ENCODE assay signal across 7 cellular contexts in the genomic region with DNA sequence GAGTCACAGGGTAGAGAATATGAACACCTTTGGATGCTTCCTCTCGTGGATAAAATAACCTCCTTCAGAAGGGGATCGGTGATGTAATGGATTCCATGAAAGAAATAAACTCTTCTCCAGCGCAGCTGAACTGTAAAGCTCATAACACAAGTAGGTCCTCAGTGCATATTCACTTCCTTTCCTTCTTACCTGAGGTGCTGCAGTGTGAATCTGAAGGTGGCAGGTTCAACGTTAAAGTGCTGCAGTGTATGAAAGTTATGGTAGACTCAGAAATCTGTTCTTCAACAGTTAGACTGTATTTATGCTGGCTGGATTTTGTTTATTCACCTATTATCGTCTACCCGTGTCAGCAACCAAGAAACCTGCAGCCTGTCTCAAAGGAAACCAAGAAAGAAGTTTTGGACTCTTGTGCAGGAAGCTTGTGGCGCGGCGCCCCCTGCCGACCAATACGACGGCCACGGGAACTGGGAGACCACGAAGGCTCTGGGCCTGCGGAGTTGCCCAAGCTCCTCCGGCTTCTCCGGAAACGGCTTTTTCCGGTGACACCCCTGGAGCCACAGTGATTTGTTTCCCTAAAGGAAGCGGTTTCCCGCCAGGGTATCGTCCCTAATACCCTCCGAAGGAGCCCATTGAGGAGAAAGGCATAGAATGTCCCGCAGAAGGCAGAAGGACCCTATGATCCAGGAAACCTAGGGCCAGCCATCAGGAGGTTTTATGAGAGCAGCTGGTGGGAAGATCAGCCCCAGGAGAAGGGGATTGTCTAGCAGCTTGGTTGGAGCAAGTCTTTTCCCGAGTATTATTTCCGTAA. TPM values are rescaled to one million over a fixed set of nuclear protein-coding genes. Genes with fewer than 3 reads are reported as not detected.
A peak's percentile ranks its signal among the peaks of the same experiment; 100 is the strongest.
DNase-seq lines count a peak whose midpoint lies in the region; ATAC-seq and TF ChIP-seq lines count a peak whose summit lies in the region.

No MANE protein-coding gene starts in this region.

- H3K4me3 Mint-ChIP-seq in activated naive CD8-positive, alpha-beta T cell: peak overlapping the region; percentile 4

- no peak overlapping the region for H3K27ac ChIP-seq in vagina

- no peak for TF ChIP-seq POLR2A in vagina (IDR thresholded peaks at IDR 0.05)

- peak; percentile 24 to 47 (median 33) for TF ChIP-seq CTCF in vagina (IDR thresholded peaks at IDR 0.05)

- intact Hi-C loops in left ventricle myocardium superior (cut with micrococcal nuclease) (no loop called here), vagina (cut with DNase I) (no loop called here)

- no peaks in the 10 kb centered on the region for H3K36me3 Mint-ChIP-seq in activated naive CD8-positive, alpha-beta T cell

- H3K4me1 ChIP-seq in vagina: no peaks in the 10 kb centered on the region

- no peaks in the 10 kb centered on the region for H3K36me3 ChIP-seq in vagina

- no peak overlapping the region for H3K4me3 ChIP-seq in vagina

- peak; percentile 93 for DNase-seq in left ventricle myocardium superior
- DNase-seq in putamen (ENCODE audit: low spot score): peak; percentile 71
- no peak for DNase-seq in vagina (ENCODE audit: extremely low spot score in 2 of 2)

- H3K9me3 Mint-ChIP-seq in activated naive CD8-positive, alpha-beta T cell (ENCODE audit: low read depth): no peaks in the 10 kb centered on the region

- peaks cover 6% of the 10 kb centered on the region for H3K27me3 Mint-ChIP-seq in activated naive CD8-positive, alpha-beta T cell

- no peak overlapping the region for H3K27ac Mint-ChIP-seq in activated naive CD8-positive, alpha-beta T cell

- no peaks in the 10 kb centered on the region for H3K9me3 ChIP-seq in vagina

- ATAC-seq in GM18498 (IDR thresholded peaks at IDR 0.05; ENCODE audit: unreplicated experiment) (peak; percentile 84), HG03159 (IDR thresholded peaks at IDR 0.05; ENCODE audit: unreplicated experiment) (peak; percentile 74), SK-N-SH treated with all-trans-retinoic acid at 6 μM for 48 hours (peak; percentile 91), left ventricle myocardium superior (peak; percentile 97)

- peaks cover 12% of the 10 kb centered on the region for H3K4me1 Mint-ChIP-seq in activated naive CD8-positive, alpha-beta T cell (ENCODE audit: low read depth)

- no peaks in the 10 kb centered on the region for H3K27me3 ChIP-seq in vagina

TF ChIP-seq in SK-N-SH treated with all-trans-retinoic acid at 6 μM for 48 hours, 23 proteins besides CTCF, POLR2A, EP300 and RAD21:
- TF ChIP-seq CSDC2 (CRISPR knock-in tag; IDR thresholded peaks at IDR 0.05) (no peak), TOX (CRISPR knock-in tag; IDR thresholded peaks at IDR 0.05; ENCODE audit: borderline replicate concordance) (no peak), ZFP3 (CRISPR knock-in tag; IDR thresholded peaks at IDR 0.05) (no peak), SNAI2 (CRISPR knock-in tag; IDR thresholded peaks at IDR 0.05) (no peak), ARNTL (CRISPR knock-in tag; IDR thresholded peaks at IDR 0.05; ENCODE audit: borderline replicate concordance, low read depth) (no peak), ZFP30 (CRISPR knock-in tag; IDR thresholded peaks at IDR 0.05) (no peak), RARB (CRISPR knock-in tag; IDR thresholded peaks at IDR 0.05) (no peak), ZNF8 (CRISPR knock-in tag; IDR thresholded peaks at IDR 0.05) (no peak), ZNF565 (CRISPR knock-in tag; conservative IDR thresholded peaks at IDR 0.05; ENCODE audit: low read depth) (no peak), ZNF70 (CRISPR knock-in tag; IDR thresholded peaks at IDR 0.05) (no peak), OSR1 (CRISPR knock-in tag; IDR thresholded peaks at IDR 0.05) (no peak), TSHZ2 (CRISPR knock-in tag; IDR thresholded peaks at IDR 0.05) (no peak)
- TF ChIP-seq, protein P1, sequence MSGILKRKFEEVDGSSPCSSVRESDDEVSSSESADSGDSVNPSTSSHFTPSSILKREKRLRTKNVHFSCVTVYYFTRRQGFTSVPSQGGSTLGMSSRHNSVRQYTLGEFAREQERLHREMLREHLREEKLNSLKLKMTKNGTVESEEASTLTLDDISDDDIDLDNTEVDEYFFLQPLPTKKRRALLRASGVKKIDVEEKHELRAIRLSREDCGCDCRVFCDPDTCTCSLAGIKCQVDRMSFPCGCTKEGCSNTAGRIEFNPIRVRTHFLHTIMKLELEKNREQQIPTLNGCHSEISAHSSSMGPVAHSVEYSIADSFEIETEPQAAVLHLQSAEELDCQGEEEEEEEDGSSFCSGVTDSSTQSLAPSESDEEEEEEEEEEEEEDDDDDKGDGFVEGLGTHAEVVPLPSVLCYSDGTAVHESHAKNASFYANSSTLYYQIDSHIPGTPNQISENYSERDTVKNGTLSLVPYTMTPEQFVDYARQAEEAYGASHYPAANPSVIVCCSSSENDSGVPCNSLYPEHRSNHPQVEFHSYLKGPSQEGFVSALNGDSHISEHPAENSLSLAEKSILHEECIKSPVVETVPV (CRISPR knock-in tag; IDR thresholded peaks at IDR 0.05): no peak
- TF ChIP-seq, protein P2, sequence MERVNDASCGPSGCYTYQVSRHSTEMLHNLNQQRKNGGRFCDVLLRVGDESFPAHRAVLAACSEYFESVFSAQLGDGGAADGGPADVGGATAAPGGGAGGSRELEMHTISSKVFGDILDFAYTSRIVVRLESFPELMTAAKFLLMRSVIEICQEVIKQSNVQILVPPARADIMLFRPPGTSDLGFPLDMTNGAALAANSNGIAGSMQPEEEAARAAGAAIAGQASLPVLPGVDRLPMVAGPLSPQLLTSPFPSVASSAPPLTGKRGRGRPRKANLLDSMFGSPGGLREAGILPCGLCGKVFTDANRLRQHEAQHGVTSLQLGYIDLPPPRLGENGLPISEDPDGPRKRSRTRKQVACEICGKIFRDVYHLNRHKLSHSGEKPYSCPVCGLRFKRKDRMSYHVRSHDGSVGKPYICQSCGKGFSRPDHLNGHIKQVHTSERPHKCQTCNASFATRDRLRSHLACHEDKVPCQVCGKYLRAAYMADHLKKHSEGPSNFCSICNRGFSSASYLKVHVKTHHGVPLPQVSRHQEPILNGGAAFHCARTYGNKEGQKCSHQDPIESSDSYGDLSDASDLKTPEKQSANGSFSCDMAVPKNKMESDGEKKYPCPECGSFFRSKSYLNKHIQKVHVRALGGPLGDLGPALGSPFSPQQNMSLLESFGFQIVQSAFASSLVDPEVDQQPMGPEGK (CRISPR knock-in tag; IDR thresholded peaks at IDR 0.05; ENCODE audit: borderline replicate concordance): no peak
- TF ChIP-seq, protein P3, sequence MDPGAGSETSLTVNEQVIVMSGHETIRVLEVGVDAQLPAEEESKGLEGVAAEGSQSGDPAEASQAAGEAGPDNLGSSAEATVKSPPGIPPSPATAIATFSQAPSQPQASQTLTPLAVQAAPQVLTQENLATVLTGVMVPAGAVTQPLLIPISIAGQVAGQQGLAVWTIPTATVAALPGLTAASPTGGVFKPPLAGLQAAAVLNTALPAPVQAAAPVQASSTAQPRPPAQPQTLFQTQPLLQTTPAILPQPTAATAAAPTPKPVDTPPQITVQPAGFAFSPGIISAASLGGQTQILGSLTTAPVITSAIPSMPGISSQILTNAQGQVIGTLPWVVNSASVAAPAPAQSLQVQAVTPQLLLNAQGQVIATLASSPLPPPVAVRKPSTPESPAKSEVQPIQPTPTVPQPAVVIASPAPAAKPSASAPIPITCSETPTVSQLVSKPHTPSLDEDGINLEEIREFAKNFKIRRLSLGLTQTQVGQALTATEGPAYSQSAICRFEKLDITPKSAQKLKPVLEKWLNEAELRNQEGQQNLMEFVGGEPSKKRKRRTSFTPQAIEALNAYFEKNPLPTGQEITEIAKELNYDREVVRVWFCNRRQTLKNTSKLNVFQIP (CRISPR knock-in tag; IDR thresholded peaks at IDR 0.05; ENCODE audit: borderline replicate concordance, low read depth): no peak

RNA-seq across cellular contexts. Expression of gene RNASE3, which starts 17.6 kb away (rescaled TPM):
- total RNA-seq in left ventricle myocardium superior (not detected), vagina (not detected)

Comparison
In these comparisons a context has a peak if more than half of its experiments do, and no peak if none do; other contexts are left out.
1. DNase-seq: peak in left ventricle myocardium superior (single experiment) and putamen (single experiment); none in vagina (0 of 2).
2. Peak in every context shown above with its lines, with median percentiles within 50 percentile points of each other: ATAC-seq.